Comparison of ENCODE assay signal across 8 cellular contexts in genomic region chr1:205811660-205812059, GRCh38. TPM values are rescaled to one million over a fixed set of nuclear protein-coding genes. Genes with fewer than 3 reads are reported as not detected.
DNase-seq lines count a peak whose midpoint lies in the region; ATAC-seq and TF ChIP-seq lines count a peak whose summit lies in the region.

No MANE protein-coding gene starts in this region.

- TF ChIP-seq EP300 in ovary (IDR thresholded peaks at IDR 0.05), result no peak

- H2AFZ ChIP-seq in DND-41 (ENCODE audit: low read depth, low read length), result no peak overlapping the region
- H2AFZ ChIP-seq in fibroblast of lung (ENCODE audit: low read length), result no peak overlapping the region

- H3K9me3 ChIP-seq in DND-41 (ENCODE audit: insufficient read depth, low read length, severe bottlenecking), result no peaks in the 10 kb centered on the region
- H3K9me3 ChIP-seq in SJCRH30 (replicated peaks), result no peaks in the 10 kb centered on the region
- no peaks in the 10 kb centered on the region for H3K9me3 ChIP-seq in fibroblast of lung (ENCODE audit: control insufficient read depth, insufficient read depth, low read depth, low read length)
- H3K9me3 ChIP-seq in ovary, result no peaks in the 10 kb centered on the region

- peaks cover 68% of the 10 kb centered on the region for H3K4me1 ChIP-seq in DND-41 (ENCODE audit: insufficient read depth, low read length)
- H3K4me1 ChIP-seq in SJCRH30, result peaks cover 3% of the 10 kb centered on the region
- no peaks in the 10 kb centered on the region for H3K4me1 ChIP-seq in fibroblast of lung (ENCODE audit: control insufficient read depth, extremely low read depth, insufficient read depth, low read length)
- H3K4me1 ChIP-seq in ovary (ENCODE audit: insufficient read depth), result peaks cover 30% of the 10 kb centered on the region

- TF ChIP-seq CTCF in DND-41 (IDR thresholded peaks at IDR 0.05; ENCODE audit: borderline replicate concordance, extremely low read depth, low read length, poor library complexity, severe bottlenecking), result no peak
- no peak for TF ChIP-seq CTCF in fibroblast of lung (conservative IDR thresholded peaks at IDR 0.05 in 1 of 2, IDR thresholded peaks at IDR 0.05 in 1 of 2; ENCODE audit: low read depth in 1 of 2, low read length in 2 of 2)
- no peak for TF ChIP-seq CTCF in ovary (IDR thresholded peaks at IDR 0.05)
- TF ChIP-seq CTCF in GM13976 (IDR thresholded peaks at IDR 0.05; ENCODE audit: borderline replicate concordance, control extremely low read depth, extremely low read depth, insufficient read depth, missing control alignments), result no peak

- H3K36me3 ChIP-seq in DND-41 (ENCODE audit: insufficient read depth, low read length), result peaks cover 40% of the 10 kb centered on the region
- peaks cover 21% of the 10 kb centered on the region for H3K36me3 ChIP-seq in SJCRH30
- peaks cover 2% of the 10 kb centered on the region for H3K36me3 ChIP-seq in fibroblast of lung (ENCODE audit: control insufficient read depth, insufficient read depth, low read length)
- no peaks in the 10 kb centered on the region for H3K36me3 ChIP-seq in ovary

- intact Hi-C loops in ovary (cut with DNase I), result no loop called here

- DNase-seq in DND-41 (no peak), SJCRH30 (peak; percentile 34 to 43), fibroblast of lung (ENCODE audit: low read depth in 2 of 2) (peak in 1 of 2 donors; percentile 16), ovary (peak in 2 of 5 donors; percentile 19 to 35), GM13976 (ENCODE audit: low spot score) (no peak), NCI-H524 treated with DMSO at 0.1 percent for 48 hours (lab: John Stamatoyannopoulos, UW) (no peak), D341Med (ENCODE audit: low spot score) (no peak)

- H3K27me3 ChIP-seq in DND-41 (ENCODE audit: insufficient read depth, low read length, poor library complexity) (no peaks in the 10 kb centered on the region), SJCRH30 (no peaks in the 10 kb centered on the region), fibroblast of lung (ENCODE audit: control insufficient read depth, insufficient read depth, low read length) (no peaks in the 10 kb centered on the region), ovary (no peaks in the 10 kb centered on the region)

- peak overlapping the region; percentile 97 for H3K4me2 ChIP-seq in DND-41 (ENCODE audit: insufficient read depth, low read length)
- peak overlapping the region; percentile 61 for H3K4me2 ChIP-seq in fibroblast of lung (ENCODE audit: extremely low read depth, insufficient read depth, low read length)

- no peak for TF ChIP-seq POLR2A in ovary (IDR thresholded peaks at IDR 0.05)

- H3K79me2 ChIP-seq in DND-41 (ENCODE audit: insufficient read depth, low read length) (peaks cover 64% of the 10 kb centered on the region), fibroblast of lung (ENCODE audit: control insufficient read depth, insufficient read depth, low read length) (peaks cover 5% of the 10 kb centered on the region)

- peaks cover 20% of the 10 kb centered on the region; the same call in 1 of the 2 replicates for H4K20me1 ChIP-seq in DND-41 (ENCODE audit: insufficient read depth, low read length)
- no peaks in the 10 kb centered on the region for H4K20me1 ChIP-seq in fibroblast of lung (ENCODE audit: control insufficient read depth, extremely low read depth, insufficient read depth, low read length)

- peak overlapping the region; percentile 70 to 92; a peak in 3 of 4 replicates for H3K4me3 ChIP-seq in DND-41 (ENCODE audit: low read depth in 1 of 2, low read length in 2 of 2)
- peak overlapping the region; percentile 84 for H3K4me3 ChIP-seq in SJCRH30
- H3K4me3 ChIP-seq in fibroblast of lung (replicated peaks in 1 of 4; ENCODE audit: control extremely low read depth in 1 of 4, insufficient read depth in 1 of 4, low read depth in 3 of 4, low read length in 4 of 4), result peak overlapping the region; percentile 64 to 79 (median 74)
- peak overlapping the region; percentile 85 for H3K4me3 ChIP-seq in ovary

- peak overlapping the region; percentile 74 for H3K27ac ChIP-seq in DND-41 (ENCODE audit: low read length)
- H3K27ac ChIP-seq in SJCRH30, result no peak overlapping the region
- H3K27ac ChIP-seq in fibroblast of lung (ENCODE audit: insufficient read depth, low read length), result no peak overlapping the region
- no peak overlapping the region for H3K27ac ChIP-seq in ovary

- in situ Hi-C loops in GM13976 (cut with MboI; ENCODE audit: low sequenced_read_pairs, unreplicated experiment), result no loop called here

- H3K9ac ChIP-seq in DND-41 (ENCODE audit: low read depth, low read length) (peak overlapping the region; percentile 90), fibroblast of lung (ENCODE audit: insufficient read depth, low read length) (no peak overlapping the region)

- WGBS in ovary, 3 donors, result 2 to 10% (median 4%) methylated on average over 5 of the region's 5 CpGs

- ATAC-seq in DND-41 (ENCODE audit: insufficient read depth, low read depth) (no peak), HG02981 (IDR thresholded peaks at IDR 0.05; ENCODE audit: unreplicated experiment) (no peak)

RNA-seq across cellular contexts. Expression of gene SLC41A1, which starts 1.3 kb away (rescaled TPM):
- 33.2 and 36.2 TPM in 2 replicates for total RNA-seq in SJCRH30 (2014; rRNA removed; shearing (Covaris generic))
- total RNA-seq in fibroblast of lung (14.6 and 24.6 TPM in 2 replicates), ovary (10 to 100 TPM; 12.5 to 45.0 (median 33.5) TPM)
- polyA plus RNA-seq in fibroblast of lung (28.5 and 28.9 TPM in 2 replicates), ovary (10 to 100 TPM; 17.8 to 75.9 TPM)
- 14.1 and 16.0 TPM in 2 replicates for polyA plus RNA-seq in fibroblast of lung (2012)
- 24.2 and 27.0 TPM in 2 replicates for polyA minus RNA-seq in fibroblast of lung (ENCODE audit: low replicate concordance)

RNA-seq across cellular contexts. Expression of gene RAB29, which starts 36.4 kb away (rescaled TPM):
- total RNA-seq in SJCRH30 (2014; rRNA removed; shearing (Covaris generic)), result 18.6 and 20.9 TPM in 2 replicates
- total RNA-seq in fibroblast of lung (26.2 and 35.2 TPM in 2 replicates), ovary (10 to 100 TPM in 4 of 7 donors, 1 to 10 TPM in 3; 7.2 to 16.1 (median 10.1) TPM)
- polyA plus RNA-seq in fibroblast of lung (31.5 and 34.5 TPM in 2 replicates), ovary (10 to 100 TPM in 1 of 2 donors, 1 to 10 TPM in 1; 8.3 to 16.4 TPM)
- 22.3 and 27.0 TPM in 2 replicates for polyA plus RNA-seq in fibroblast of lung (2012)
- 21.4 and 25.8 TPM in 2 replicates for polyA minus RNA-seq in fibroblast of lung (ENCODE audit: low replicate concordance)

RNA-seq across cellular contexts. Expression of gene PM20D1, which starts 38.3 kb away (rescaled TPM):
- total RNA-seq in SJCRH30 (2014; rRNA removed; shearing (Covaris generic)), result 0.04 TPM in 1 of 2 replicates, not detected in the other
- not detected in 2 replicates for total RNA-seq in fibroblast of lung
- 0.02 TPM in 1 of 2 replicates, not detected in the other for polyA plus RNA-seq in fibroblast of lung
- not detected in 2 replicates for polyA plus RNA-seq in fibroblast of lung (2012)
- polyA minus RNA-seq in fibroblast of lung (ENCODE audit: low replicate concordance), result not detected in 2 replicates
- 1 to 10 TPM in 2 of 7 donors, under 1 TPM in 4, not detected in 1; 0.43 to 1.4 (median 0.74) TPM for total RNA-seq in ovary
- polyA plus RNA-seq in ovary, result 1 to 10 TPM in 1 of 2 donors, under 1 TPM in 1; 0.05 to 1.8 TPM

Comparison
In these comparisons a context has a peak if more than half of its experiments do, and no peak if none do; other contexts are left out.
1. DNase-seq: peak in SJCRH30 (2 of 2); none in DND-41 (single experiment), GM13976 (single experiment), NCI-H524 treated with DMSO at 0.1 percent for 48 hours (single experiment) and D341Med (single experiment).
2. Peak in every context shown above with its lines, with median percentiles within 50 percentile points of each other: H3K4me3 ChIP-seq.